8 cellular contexts compared by ENCODE assay signal in the genomic region with DNA sequence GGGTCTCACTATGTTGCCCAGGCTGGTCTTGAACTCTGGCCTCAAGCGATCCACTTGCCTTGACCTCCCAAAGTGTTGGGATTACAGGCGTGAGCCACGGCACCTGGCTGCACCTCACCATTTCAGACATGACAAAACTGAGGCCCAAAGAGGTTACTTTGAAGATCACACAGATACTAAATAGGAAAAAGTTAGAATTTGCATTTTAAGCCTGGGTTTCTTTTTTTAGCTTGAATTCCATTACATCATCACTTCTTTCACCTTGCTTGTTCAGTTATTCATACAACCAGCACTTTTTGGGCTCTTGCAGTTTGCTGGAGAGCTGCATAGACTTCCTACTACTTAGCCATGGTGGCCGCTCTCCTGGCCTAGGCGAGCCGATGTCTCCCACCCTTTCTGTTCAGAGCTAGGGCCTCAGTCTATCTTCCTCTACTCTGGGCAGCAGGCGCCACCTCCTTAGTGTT. TPM values are rescaled to one million over a fixed set of nuclear protein-coding genes. Genes with fewer than 3 reads are reported as not detected.
DNase-seq lines count a peak whose midpoint lies in the region; ATAC-seq and TF ChIP-seq lines count a peak whose summit lies in the region.
"Had no signal": no experiment of that assay in that cellular context is flagged by ENCODE, and none has a peak within 500 bp of the region (broad histone marks: within the 10 kb centered on the region; RNA-seq: fewer than 3 reads in every experiment).

No MANE protein-coding gene starts in this region.

- in situ Hi-C loops in GM23248 (cut with MboI) = no loop called here

- no peaks in the 10 kb centered on the region for H3K9me3 Mint-ChIP-seq in activated naive CD8-positive, alpha-beta T cell (ENCODE audit: low read depth)

- peak overlapping the region; percentile 85 for H3K4me3 Mint-ChIP-seq in activated naive CD8-positive, alpha-beta T cell

- no peaks in the 10 kb centered on the region for H3F3A ChIP-seq in GM23248 (ENCODE audit: insufficient read depth)

- no peak overlapping the region for H2AFZ ChIP-seq in GM23248

- no peak overlapping the region for H3K9ac ChIP-seq in GM23248

- H4K20me1 ChIP-seq in GM23248 (ENCODE audit: insufficient read depth) = no peaks in the 10 kb centered on the region

- H3K79me2 ChIP-seq in GM23248 (ENCODE audit: insufficient read depth) = no peaks in the 10 kb centered on the region

- no peaks in the 10 kb centered on the region for H3K36me3 Mint-ChIP-seq in activated naive CD8-positive, alpha-beta T cell

- H3K4me1 Mint-ChIP-seq in activated naive CD8-positive, alpha-beta T cell (ENCODE audit: low read depth) = peaks cover 57% of the 10 kb centered on the region

- peak overlapping the region; percentile 100 for H3K27ac Mint-ChIP-seq in activated naive CD8-positive, alpha-beta T cell

- no peaks in the 10 kb centered on the region for H3K4me1 ChIP-seq in GM23248 (ENCODE audit: insufficient read depth)

- no peaks in the 10 kb centered on the region for H3K27me3 Mint-ChIP-seq in activated naive CD8-positive, alpha-beta T cell

- WGBS in GM23248 (ENCODE audit: low coverage in 1 of 2, low lambda C conversion rate in 2 of 2, missing lambda C conversion rate in 2 of 2), 2 experiments = 81 to 85% methylated on average over 7 of the region's 7 CpGs

- H3K27ac ChIP-seq in GM23248 = no peak overlapping the region
- H3K27ac ChIP-seq: suprapubic skin had no signal

- H3K9me3 ChIP-seq in GM23248 (ENCODE audit: low read depth) = no peaks in the 10 kb centered on the region
- H3K9me3 ChIP-seq: suprapubic skin had no signal

- H3K36me3 ChIP-seq in GM23248 (ENCODE audit: low read depth) = no peaks in the 10 kb centered on the region
- H3K36me3 ChIP-seq: suprapubic skin had no signal

- no peak for TF ChIP-seq CTCF in GM20000 (IDR thresholded peaks at IDR 0.05; ENCODE audit: extremely low read depth, missing control alignments)

- 0 out of 2 replicates have a peak, but pooled peaks cover 3% of the 10 kb centered on the region for H3K27me3 ChIP-seq in GM23248 (replicated peaks; ENCODE audit: insufficient read depth)
- H3K27me3 ChIP-seq: suprapubic skin had no signal

- no peaks in the 10 kb centered on the region for H3K9me2 ChIP-seq in GM23248 (ENCODE audit: insufficient read depth)

- no peak overlapping the region for H3K4me2 ChIP-seq in GM23248 (ENCODE audit: unreplicated experiment)

- no peak overlapping the region for H3K4me3 ChIP-seq in GM23248
- H3K4me3 ChIP-seq: suprapubic skin had no signal

- DNase-seq in GM20000 (ENCODE audit: low spot score) (peak; percentile 68), GM23248 (no peak), SIG-M5 treated with dmso at 0.1 percent for 504 hours (lab: John Stamatoyannopoulos, UW; ENCODE audit: unreplicated experiment) (no peak), NCI-H146 treated with DMSO at 0.1 percent for 48 hours (lab: John Stamatoyannopoulos, UW; ENCODE audit: unreplicated experiment) (no peak)
- DNase-seq in stimulated activated naive CD4-positive, alpha-beta T cell treated with Interleukin-2 at 50 U/mL for 16 hours (lab: John Stamatoyannopoulos, UW) = peak; percentile 45

- ATAC-seq in HG03565 (IDR thresholded peaks at IDR 0.05; ENCODE audit: unreplicated experiment) = peak; percentile 26

RNA-seq across cellular contexts. Expression of a gene that starts 16.3 kb away (rescaled TPM):
- total RNA-seq in GM23248 (2014; rRNA removed; shearing (Covaris generic)) = not detected in 2 replicates
- not detected in 2 replicates for polyA plus RNA-seq in GM23248 (2016; fragmentation: Nextera tagmentation; extraction: Ambion mirVana)

Comparison
In these comparisons a context has a peak if more than half of its experiments do, and no peak if none do; other contexts are left out.
1. DNase-seq: peak in GM20000 (single experiment) and stimulated activated naive CD4-positive, alpha-beta T cell treated with Interleukin-2 at 50 U/mL for 16 hours (single experiment); none in GM23248 (single experiment), SIG-M5 treated with dmso at 0.1 percent for 504 hours (single experiment) and NCI-H146 treated with DMSO at 0.1 percent for 48 hours (single experiment).